ENCODE assay signal across 8 cellular contexts in the genomic region with DNA sequence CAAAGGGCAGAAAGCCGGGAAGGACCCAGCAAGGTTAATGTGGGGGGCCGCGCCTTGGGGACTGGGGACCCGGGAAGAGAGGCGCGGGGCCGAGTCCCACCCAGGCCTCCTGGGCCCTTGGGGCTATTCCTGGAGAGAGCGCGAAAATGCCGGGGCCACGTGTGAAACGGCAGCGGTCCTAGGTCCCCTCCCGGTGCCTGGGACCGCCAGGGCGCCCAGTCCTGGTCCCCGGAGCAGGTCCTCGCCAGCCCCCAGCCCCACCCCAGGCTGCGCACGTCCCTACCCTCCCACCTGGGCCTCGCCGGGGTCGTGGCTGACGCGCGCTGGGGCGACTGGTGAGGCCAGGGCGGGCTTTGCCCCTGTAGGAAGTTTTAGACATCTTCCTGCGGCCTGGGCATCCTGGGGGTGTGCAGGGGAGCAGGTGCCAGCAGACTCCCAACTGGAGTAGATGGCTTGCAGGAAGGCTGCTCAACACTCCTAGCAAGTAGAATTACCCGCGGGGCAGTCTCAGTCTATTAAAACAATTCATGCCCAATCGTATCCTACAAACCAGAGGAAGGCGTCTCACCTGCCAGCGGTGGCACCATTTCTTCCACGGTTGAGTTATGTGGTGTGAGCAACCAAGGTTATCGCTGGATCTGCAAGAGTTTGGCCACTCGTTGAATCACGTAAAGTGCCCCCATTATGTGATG. TPM values are rescaled to one million over a fixed set of nuclear protein-coding genes. Genes with fewer than 3 reads are reported as not detected.
A peak's percentile ranks its signal among the peaks of the same experiment; 100 is the strongest.
DNase-seq lines count a peak whose midpoint lies in the region; ATAC-seq and TF ChIP-seq lines count a peak whose summit lies in the region.

No MANE protein-coding gene starts in this region.

- H3K36me3 Mint-ChIP-seq in chondrocyte (ENCODE audit: low read depth): no peaks in the 10 kb centered on the region

- no peak for TF ChIP-seq CTCF in chondrocyte (IDR thresholded peaks at IDR 0.05)
- TF ChIP-seq CTCF in lower leg skin (IDR thresholded peaks at IDR 0.05): no peak
- TF ChIP-seq CTCF in transverse colon (IDR thresholded peaks at IDR 0.05): no peak
- no peak for TF ChIP-seq CTCF in body of pancreas (IDR thresholded peaks at IDR 0.05)

- no peaks in the 10 kb centered on the region for H3K9me3 ChIP-seq in transverse colon
- H3K9me3 ChIP-seq in body of pancreas: no peaks in the 10 kb centered on the region

- H3K27ac ChIP-seq in transverse colon (peak overlapping the region; percentile 84 to 90 (median 88)), body of pancreas (peak overlapping the region in 1 of 4 donors; percentile 67)

- H3K4me1 ChIP-seq in transverse colon: peaks cover 13 to 44% (median 26%) of the 10 kb centered on the region in 4 donors
- peaks cover 13% of the 10 kb centered on the region for H3K4me1 ChIP-seq in body of pancreas

- peak; percentile 68 for DNase-seq in activated CD8-positive, alpha-beta memory T cell treated with anti-CD3 and anti-CD28 coated beads for 24 hours
- DNase-seq in activated CD8-positive, alpha-beta memory T cell treated with anti-CD3 and anti-CD28 coated beads, Interleukin-2, amount 50 U/mL, for 4 hours: no peak
- DNase-seq in NCI-H2171 treated with DMSO at 0.1 percent for 48 hours (lab: John Stamatoyannopoulos, UW) (peak; percentile 74), chondrocyte (ENCODE audit: low spot score) (no peak), lower leg skin (ENCODE audit: low spot score in 2 of 2) (peak in 1 of 2 donors; percentile 88), transverse colon (peak; percentile 38), NCI-H2196 (lab: John Stamatoyannopoulos, UW; ENCODE audit: unreplicated experiment) (no peak), body of pancreas (no peak)

- H3K4me3 Mint-ChIP-seq in chondrocyte (ENCODE audit: unreplicated experiment): peak overlapping the region; percentile 96

- H3K4me3 ChIP-seq in lower leg skin (ENCODE audit: low read depth, poor library complexity, severe bottlenecking): peak overlapping the region; percentile 65
- peak overlapping the region; percentile 61 to 76 (median 71) for H3K4me3 ChIP-seq in transverse colon
- H3K4me3 ChIP-seq in body of pancreas: peak overlapping the region in 1 of 2 donors; percentile 65

- 34 to 46% methylated on average over 24 to 25 of the region's 38 CpGs for WGBS in lower leg skin, 2 donors
- 25% methylated on average over 28 of the region's 38 CpGs; no CpG with 5 or more reads in 1 of the 2 donors for WGBS in transverse colon (ENCODE audit: low coverage in 1 of 2), 2 donors
- 17 to 54% methylated on average over 8 to 32 of the region's 38 CpGs for WGBS in body of pancreas, 2 donors

- no peaks in the 10 kb centered on the region for H3K9me3 Mint-ChIP-seq in chondrocyte (ENCODE audit: low read depth)

- H3K27me3 Mint-ChIP-seq in chondrocyte (ENCODE audit: low read depth): no peaks in the 10 kb centered on the region

- H3K27me3 ChIP-seq in transverse colon (no peaks in the 10 kb centered on the region), body of pancreas (peaks cover 0 to 12% of the 10 kb centered on the region in 2 donors)

- H3K36me3 ChIP-seq in transverse colon: no peaks in the 10 kb centered on the region
- H3K36me3 ChIP-seq in body of pancreas (replicated peaks in 1 of 2; ENCODE audit: insufficient read depth in 1 of 2, low read depth in 2 of 2): no peaks in the 10 kb centered on the region

- no peak for ATAC-seq in body of pancreas

- H3K4me1 Mint-ChIP-seq in chondrocyte (ENCODE audit: low read depth): peaks cover 28% of the 10 kb centered on the region

- no peak for TF ChIP-seq POLR2A in lower leg skin (IDR thresholded peaks at IDR 0.05)
- no peak for TF ChIP-seq POLR2A in transverse colon (IDR thresholded peaks at IDR 0.05)
- TF ChIP-seq POLR2A in body of pancreas (IDR thresholded peaks at IDR 0.05): no peak

- no peak for TF ChIP-seq EP300 in transverse colon (IDR thresholded peaks at IDR 0.05; ENCODE audit: low read depth)

- H3K27ac Mint-ChIP-seq in chondrocyte (ENCODE audit: unreplicated experiment): peak overlapping the region; percentile 22

- in situ Hi-C loops in transverse colon (cut with MboI; ENCODE audit: low pct_ligation_motif_present in 1 of 4, low pct_unique_long_range_greater_than_20kb in 1 of 4, low sequenced_read_pairs in 3 of 4): no loop called here

- intact Hi-C loops in lower leg skin (cut with DNase I; ENCODE audit: low total_unique reads): no loop called here
- intact Hi-C loops in transverse colon (cut with DNase I; ENCODE audit: low total_unique reads): no loop called here
- intact Hi-C loops in body of pancreas (cut with DNase I): no loop called here

RNA-seq across cellular contexts. Expression of a gene that starts 0.8 kb away (rescaled TPM):
- 11.1 to 19.6 TPM (median 19.3 TPM) in 3 replicates for total RNA-seq in chondrocyte
- 10 to 100 TPM in 3 of 4 donors, 1 to 10 TPM in 1; 7.4 to 45.4 (median 17.9) TPM for total RNA-seq in lower leg skin
- total RNA-seq in transverse colon: 10 to 100 TPM; 57.6 to 72.7 (median 65.7) TPM
- 1 to 10 TPM in 1 of 2 donors, not detected in 1; 1.0 TPM for total RNA-seq in body of pancreas

Comparison
In these comparisons a context has a peak if more than half of its experiments do, and no peak if none do; other contexts are left out.
1. DNase-seq: peak in activated CD8-positive, alpha-beta memory T cell treated with anti-CD3 and anti-CD28 coated beads for 24 hours (single experiment), NCI-H2171 treated with DMSO at 0.1 percent for 48 hours (single experiment) and transverse colon (single experiment); none in activated CD8-positive, alpha-beta memory T cell treated with anti-CD3 and anti-CD28 coated beads, Interleukin-2, amount 50 U/mL, for 4 hours (single experiment), chondrocyte (single experiment), NCI-H2196 (single experiment) and body of pancreas (0 of 4).